In genomic region chr6:31128093-31128676, GRCh38 we compare ENCODE assay signal across 9 cellular contexts. TPM values are rescaled to one million over a fixed set of nuclear protein-coding genes. Genes with fewer than 3 reads are reported as not detected.
DNase-seq lines count a peak whose midpoint lies in the region; ATAC-seq and TF ChIP-seq lines count a peak whose summit lies in the region.
"Had no signal": no experiment of that assay in that cellular context is flagged by ENCODE, and none has a peak within 500 bp of the region (broad histone marks: within the 10 kb centered on the region; RNA-seq: fewer than 3 reads in every experiment).

No MANE protein-coding gene starts in this region.

- H3K4me2 ChIP-seq in fibroblast of lung (ENCODE audit: extremely low read depth, insufficient read depth, low read length): no peak overlapping the region

- H3K36me3 ChIP-seq in fibroblast of lung (ENCODE audit: control insufficient read depth, insufficient read depth, low read length): no peaks in the 10 kb centered on the region

- H3K79me2 ChIP-seq in fibroblast of lung (ENCODE audit: control insufficient read depth, insufficient read depth, low read length): no peaks in the 10 kb centered on the region

- H3K27me3 Mint-ChIP-seq in osteocyte (ENCODE audit: unreplicated experiment) (peaks cover 16% of the 10 kb centered on the region), type B pancreatic cell (peaks cover 31% of the 10 kb centered on the region)

- peaks cover 9% of the 10 kb centered on the region for H3K27me3 ChIP-seq in fibroblast of lung (ENCODE audit: control insufficient read depth, insufficient read depth, low read length)

- H4K20me1 ChIP-seq in fibroblast of lung (ENCODE audit: control insufficient read depth, extremely low read depth, insufficient read depth, low read length): no peaks in the 10 kb centered on the region

- in situ Hi-C loops in GM13977 (cut with MboI; ENCODE audit: low pct_unique_long_range_greater_than_20kb, low sequenced_read_pairs, unreplicated experiment): no loop called here

- no peaks in the 10 kb centered on the region for H3K9me3 ChIP-seq in fibroblast of lung (ENCODE audit: control insufficient read depth, insufficient read depth, low read depth, low read length)

- no peaks in the 10 kb centered on the region for H3K9me3 Mint-ChIP-seq in osteocyte (ENCODE audit: unreplicated experiment)
- no peaks in the 10 kb centered on the region for H3K9me3 Mint-ChIP-seq in type B pancreatic cell

- peaks cover 24% of the 10 kb centered on the region for H3K4me1 Mint-ChIP-seq in osteocyte (ENCODE audit: unreplicated experiment)
- H3K4me1 Mint-ChIP-seq in type B pancreatic cell (ENCODE audit: unreplicated experiment): peaks cover 5% of the 10 kb centered on the region

- H3K4me1 ChIP-seq in fibroblast of lung (ENCODE audit: control insufficient read depth, extremely low read depth, insufficient read depth, low read length): peaks cover 3% of the 10 kb centered on the region

- CTCF ChIA-PET in AG04449 (lab: Yijun Ruan, JAX): interaction anchor here (0.9 to 11.1 kb wide), 27 partner anchors 11 to 646 kb away, joined by 3 to 162 read pairs (median 5); partner anchors contain the start of genes C6orf15, CCHCR1, CDSN and PSORS1C1

- H3K9ac ChIP-seq in fibroblast of lung (ENCODE audit: insufficient read depth, low read length): no peak overlapping the region

- H3K36me3 Mint-ChIP-seq in osteocyte (ENCODE audit: unreplicated experiment): no peaks in the 10 kb centered on the region
- no peaks in the 10 kb centered on the region for H3K36me3 Mint-ChIP-seq in type B pancreatic cell

- H3K4me3 Mint-ChIP-seq in osteocyte (ENCODE audit: unreplicated experiment) (no peak overlapping the region), type B pancreatic cell (no peak overlapping the region)

- DNase-seq in AG04449 (ENCODE audit: low read depth, low spot score) (no peak), GM13977 (ENCODE audit: low spot score) (peak; percentile 80), NCI-H774 (lab: John Stamatoyannopoulos, UW) (peak; percentile 42), activated T-cell treated with anti-CD3 and anti-CD28 coated beads for 1 hour (ENCODE audit: low read depth) (peak; percentile 69), fibroblast of lung (ENCODE audit: low read depth in 2 of 2) (peak in 1 of 2 donors; percentile 30), osteocyte (ENCODE audit: extremely low spot score, unreplicated experiment) (no peak), type B pancreatic cell (ENCODE audit: extremely low spot score, unreplicated experiment) (no peak)

- H3K4me3 ChIP-seq in AG04449 (ENCODE audit: low read depth, low read length): no peak overlapping the region
- H3K4me3 ChIP-seq in fibroblast of lung (replicated peaks in 1 of 4; ENCODE audit: control extremely low read depth in 1 of 4, insufficient read depth in 1 of 4, low read depth in 3 of 4, low read length in 4 of 4): no peak overlapping the region

- no peak for ATAC-seq in HG03469 (IDR thresholded peaks at IDR 0.05; ENCODE audit: unreplicated experiment)

- POLR2A ChIA-PET in AG04449 (lab: Yijun Ruan, JAX): no interaction called here

- TF ChIP-seq CTCF in AG04449 (IDR thresholded peaks at IDR 0.05; ENCODE audit: insufficient read depth, low read length, missing control alignments) (peak; percentile 68), GM13977 (IDR thresholded peaks at IDR 0.05; ENCODE audit: extremely low read depth, insufficient read depth, missing control alignments) (peak; percentile 75), fibroblast of lung (conservative IDR thresholded peaks at IDR 0.05 in 1 of 2, IDR thresholded peaks at IDR 0.05 in 1 of 2; ENCODE audit: low read depth in 1 of 2, low read length in 2 of 2) (peak; percentile 80 to 91), osteocyte (IDR thresholded peaks at IDR 0.05) (peak; percentile 85), type B pancreatic cell (conservative IDR thresholded peaks at IDR 0.05) (peak; percentile 88)

- no peak overlapping the region for H2AFZ ChIP-seq in fibroblast of lung (ENCODE audit: low read length)

- no peak overlapping the region for H3K27ac Mint-ChIP-seq in osteocyte (ENCODE audit: unreplicated experiment)
- peak overlapping the region; percentile 52 for H3K27ac Mint-ChIP-seq in type B pancreatic cell

- no peak overlapping the region for H3K27ac ChIP-seq in fibroblast of lung (ENCODE audit: insufficient read depth, low read length)

RNA-seq across cellular contexts. Expression of gene CDSN, which starts 7.9 kb away (rescaled TPM):
- total RNA-seq in fibroblast of lung: not detected in 2 replicates
- polyA plus RNA-seq in fibroblast of lung: not detected in 2 replicates
- polyA plus RNA-seq in fibroblast of lung (2012): not detected in 2 replicates
- not detected in 2 replicates for polyA minus RNA-seq in fibroblast of lung (ENCODE audit: low replicate concordance)
- total RNA-seq in osteocyte: not detected in 2 replicates
- total RNA-seq in type B pancreatic cell (ENCODE audit: low replicate concordance): not detected in 2 replicates
- total RNA-seq: mononuclear cell had no signal

RNA-seq across cellular contexts. Expression of gene PSORS1C2, which starts 10.7 kb away (rescaled TPM):
- total RNA-seq in fibroblast of lung (not detected in 2 replicates), osteocyte (not detected in 2 replicates), type B pancreatic cell (ENCODE audit: low replicate concordance) (not detected in 2 replicates)
- not detected in 2 replicates for polyA plus RNA-seq in fibroblast of lung
- not detected in 2 replicates for polyA plus RNA-seq in fibroblast of lung (2012)
- not detected in 2 replicates for polyA minus RNA-seq in fibroblast of lung (ENCODE audit: low replicate concordance)
- total RNA-seq: mononuclear cell had no signal

RNA-seq across cellular contexts. Expression of gene PSORS1C1, which starts 13.6 kb away (rescaled TPM):
- 0.66 and 1.8 TPM in 2 replicates for total RNA-seq in fibroblast of lung
- 0.40 and 0.41 TPM in 2 replicates for polyA plus RNA-seq in fibroblast of lung
- 1.0 and 1.4 TPM in 2 replicates for polyA plus RNA-seq in fibroblast of lung (2012)
- polyA minus RNA-seq in fibroblast of lung (ENCODE audit: low replicate concordance): 0.59 and 1.8 TPM in 2 replicates
- 3.2 and 6.2 TPM in 2 replicates for total RNA-seq in osteocyte
- not detected in 2 replicates for total RNA-seq in type B pancreatic cell (ENCODE audit: low replicate concordance)
- total RNA-seq: mononuclear cell had no signal

RNA-seq across cellular contexts. Expression of gene C6orf15, which starts 15.8 kb away (rescaled TPM):
- total RNA-seq in fibroblast of lung (not detected in 2 replicates), osteocyte (not detected in 2 replicates), type B pancreatic cell (ENCODE audit: low replicate concordance) (not detected in 2 replicates)
- polyA plus RNA-seq in fibroblast of lung: not detected in 2 replicates
- polyA plus RNA-seq in fibroblast of lung (2012): not detected in 2 replicates
- not detected in 2 replicates for polyA minus RNA-seq in fibroblast of lung (ENCODE audit: low replicate concordance)
- total RNA-seq: mononuclear cell had no signal

RNA-seq across cellular contexts. Expression of gene CCHCR1, which starts 29.4 kb away (rescaled TPM):
- total RNA-seq in fibroblast of lung: 19.0 and 19.3 TPM in 2 replicates
- 7.4 and 8.9 TPM in 2 replicates for polyA plus RNA-seq in fibroblast of lung
- polyA plus RNA-seq in fibroblast of lung (2012): 11.7 and 17.4 TPM in 2 replicates
- 6.6 and 24.3 TPM in 2 replicates for polyA minus RNA-seq in fibroblast of lung (ENCODE audit: low replicate concordance)
- total RNA-seq in osteocyte: 16.7 and 19.0 TPM in 2 replicates
- 21.9 and 36.8 TPM in 2 replicates for total RNA-seq in type B pancreatic cell (ENCODE audit: low replicate concordance)

Comparison
In these comparisons a context has a peak if more than half of its experiments do, and no peak if none do; other contexts are left out.
1. DNase-seq: peak in GM13977 (single experiment), NCI-H774 (single experiment) and activated T-cell treated with anti-CD3 and anti-CD28 coated beads for 1 hour (single experiment); none in AG04449 (single experiment), osteocyte (single experiment) and type B pancreatic cell (single experiment).
2. Peak in every context shown above with its lines, with median percentiles within 50 percentile points of each other: CTCF ChIP-seq.